ENCODE assay signal across 8 cellular contexts in the genomic region with DNA sequence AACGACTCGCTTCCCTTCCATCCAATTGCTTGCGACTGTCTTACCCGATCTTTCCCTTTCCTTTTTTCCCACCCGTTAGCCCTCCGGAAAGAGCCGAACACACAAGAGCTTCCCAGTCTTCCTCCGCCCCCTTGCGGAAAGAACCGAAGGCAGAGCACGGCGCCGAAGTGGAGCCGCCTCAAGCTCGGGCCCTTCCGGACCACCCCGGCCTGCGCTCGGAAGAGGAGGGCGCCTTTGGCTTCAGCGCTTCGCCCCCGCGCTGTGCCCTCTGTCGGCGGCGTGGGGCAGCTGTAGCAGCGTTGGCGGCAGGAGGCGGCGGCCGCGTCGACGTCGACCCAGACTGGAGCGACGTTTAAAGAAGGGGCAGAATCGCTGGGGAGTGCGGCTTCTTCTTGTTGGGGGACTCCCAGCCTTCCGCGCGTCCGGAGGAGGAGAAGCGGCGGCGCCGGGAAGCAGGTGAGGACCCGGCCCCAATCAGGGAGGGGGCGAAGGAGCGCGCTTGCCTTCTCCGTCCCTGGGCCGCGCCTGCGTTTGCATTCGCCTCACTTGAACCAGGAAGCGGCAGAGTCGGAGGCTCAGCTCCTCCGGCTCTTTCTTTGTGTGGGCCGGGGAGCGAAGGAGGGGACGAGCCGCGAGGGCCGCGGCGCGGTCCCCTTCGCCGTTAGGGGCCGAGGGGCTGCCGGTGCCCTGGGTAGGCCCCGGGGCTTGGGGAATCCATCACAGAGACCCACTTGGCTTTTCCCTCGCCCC. TPM values are rescaled to one million over a fixed set of nuclear protein-coding genes. Genes with fewer than 3 reads are reported as not detected.
DNase-seq lines count a peak whose midpoint lies in the region; ATAC-seq and TF ChIP-seq lines count a peak whose summit lies in the region.

TSS of gene ZBTB33 (plus strand) at position 291 of the 750 bp plus-strand sequence. CDS start 2,604 bp downstream, outside the sequence.

- peak within 1 kb of the TSS; percentile 85 for H3K9ac ChIP-seq in SK-N-MC (ENCODE audit: insufficient read length)

- TF ChIP-seq EP300 in gastroesophageal sphincter (IDR thresholded peaks at IDR 0.05): no peak

- no peaks in the 10 kb centered on the region for H3K9me3 Mint-ChIP-seq in HFFc6
- no peaks in the 10 kb centered on the region for H3K9me3 Mint-ChIP-seq in activated naive CD4-positive, alpha-beta T cell treated with anti-CD3 and anti-CD28 coated beads, Interleukin-2, amount 10 ng/mL, durations not matched to agents 7 days and 5 days

- H3K4me1 ChIP-seq in gastroesophageal sphincter: peaks cover 0 to 12% (median 0%) of the 10 kb centered on the region in 3 donors

- peak within 1 kb of the TSS; percentile 77 for H3K27ac ChIP-seq in SK-N-MC
- peak within 1 kb of the TSS; percentile 52 to 93 (median 91) for H3K27ac ChIP-seq in gastroesophageal sphincter

- no peaks in the 10 kb centered on the region; the same call in 1 of the 2 replicates for H3K27me3 Mint-ChIP-seq in HFFc6 (ENCODE audit: insufficient read depth)
- no peaks in the 10 kb centered on the region for H3K27me3 Mint-ChIP-seq in activated naive CD4-positive, alpha-beta T cell treated with anti-CD3 and anti-CD28 coated beads, Interleukin-2, amount 10 ng/mL, durations not matched to agents 7 days and 5 days

- peak within 1 kb of the TSS; percentile 92 for H3K27ac Mint-ChIP-seq in HFFc6
- H3K27ac Mint-ChIP-seq in activated naive CD4-positive, alpha-beta T cell treated with anti-CD3 and anti-CD28 coated beads, Interleukin-2, amount 10 ng/mL, durations not matched to agents 7 days and 5 days: peak within 1 kb of the TSS; percentile 96

- peak; percentile 98 for ATAC-seq in gastroesophageal sphincter

- peak; percentile 39 to 74 for TF ChIP-seq POLR2A in gastroesophageal sphincter (IDR thresholded peaks at IDR 0.05)

- H3K4me3 Mint-ChIP-seq in HFFc6: peak within 1 kb of the TSS; percentile 96
- peak within 1 kb of the TSS; percentile 92 for H3K4me3 Mint-ChIP-seq in activated naive CD4-positive, alpha-beta T cell treated with anti-CD3 and anti-CD28 coated beads, Interleukin-2, amount 10 ng/mL, durations not matched to agents 7 days and 5 days

- DNase-seq in HFFc6 (peak; percentile 91), NAMALWA (ENCODE audit: low spot score) (peak; percentile 91), SK-N-MC (ENCODE audit: low read depth, low spot score) (peak; percentile 81), non-pigmented ciliary epithelial cell (ENCODE audit: low read depth) (peak; percentile 83), superior temporal gyrus (ENCODE audit: extremely low spot score) (peak; percentile 87)
- peak; percentile 89 for DNase-seq in activated naive CD4-positive, alpha-beta T cell treated with anti-CD3 and anti-CD28 coated beads, Interleukin-2, amount 10 ng/mL, durations not matched to agents 7 days and 5 days

- no peaks in the 10 kb centered on the region for H3K27me3 ChIP-seq in gastroesophageal sphincter

- WGBS in gastroesophageal sphincter (ENCODE audit: low coverage in 1 of 2), 2 donors: 0 to 53% methylated on average over 4 to 10 of the region's 75 CpGs

- TF ChIP-seq CTCF in HFFc6 (IDR thresholded peaks at IDR 0.05) (peak; percentile 80), gastroesophageal sphincter (IDR thresholded peaks at IDR 0.05) (peak; percentile 18 to 77 (median 72))

- H3K9me3 ChIP-seq in SK-N-MC (ENCODE audit: low read depth, low read length): no peaks in the 10 kb centered on the region
- H3K9me3 ChIP-seq in gastroesophageal sphincter: no peaks in the 10 kb centered on the region

- CTCF ChIA-PET in activated naive CD4-positive, alpha-beta T cell treated with anti-CD3 and anti-CD28 coated beads, Interleukin-2, amount 10 ng/mL, durations not matched to agents 7 days and 5 days (lab: Charles Lee): interaction anchor here (0.5 to 1.9 kb wide), 4 partner anchors 37 to 310 kb away, joined by 3 to 6 read pairs (median 4); no protein-coding TSS in a partner anchor

- peaks cover 23% of the 10 kb centered on the region for H3K36me3 ChIP-seq in SK-N-MC (ENCODE audit: insufficient read depth, low read length)
- H3K36me3 ChIP-seq in gastroesophageal sphincter: peaks cover 0 to 18% of the 10 kb centered on the region in 2 donors

- H3K36me3 Mint-ChIP-seq in HFFc6 (ENCODE audit: low read depth): 0 out of 2 replicates have a peak, but pooled peaks cover 5% of the 10 kb centered on the region
- H3K36me3 Mint-ChIP-seq in activated naive CD4-positive, alpha-beta T cell treated with anti-CD3 and anti-CD28 coated beads, Interleukin-2, amount 10 ng/mL, durations not matched to agents 7 days and 5 days: peaks cover 25% of the 10 kb centered on the region

- peak within 1 kb of the TSS; percentile 75 for H3K4me3 ChIP-seq in GM08714 (ENCODE audit: low read length)
- peak within 1 kb of the TSS; percentile 81 for H3K4me3 ChIP-seq in SK-N-MC
- H3K4me3 ChIP-seq in gastroesophageal sphincter: peak within 1 kb of the TSS; percentile 45 to 73

- peaks cover 13% of the 10 kb centered on the region for H3K4me1 Mint-ChIP-seq in HFFc6 (ENCODE audit: low read depth)
- H3K4me1 Mint-ChIP-seq in activated naive CD4-positive, alpha-beta T cell treated with anti-CD3 and anti-CD28 coated beads, Interleukin-2, amount 10 ng/mL, durations not matched to agents 7 days and 5 days: peaks cover 36% of the 10 kb centered on the region

RNA-seq across cellular contexts. Expression of gene ZBTB33, which starts in this region (rescaled TPM):
- total RNA-seq in HFFc6 (2021; fragmentation: NEBNext Ultra II Directional; extraction: Animal tissue kit (Norgen Biotek cat#: 25700)): 10 to 100 TPM in 3 of 6 experiments, 1 to 10 TPM in 3; 7.4 to 11.4 (median 10.1) TPM
- 10 to 100 TPM in 2 of 4 donors, 1 to 10 TPM in 2; 8.1 to 14.5 (median 10.0) TPM for total RNA-seq in gastroesophageal sphincter

Comparison
In these comparisons a context has a peak if more than half of its experiments do, and no peak if none do; other contexts are left out.
1. Peak in every context shown above with its lines: DNase-seq, ATAC-seq, H3K4me3 ChIP-seq and H3K27ac ChIP-seq.